Comparison of ENCODE assay signal across 1 cellular context in genomic region chr16:42069-42457, GRCh38.
TF ChIP-seq lines count a peak whose summit lies in the region.

No MANE protein-coding gene starts in this region.

TF ChIP-seq in K562, 482 proteins besides CTCF, POLR2A, EP300 and RAD21 (continues in another document):
- TF ChIP-seq KAT7 (CRISPR knock-in tag; IDR thresholded peaks at IDR 0.05; ENCODE audit: borderline replicate concordance) (0 out of 2 replicates have a peak, but pooled peaks have one; percentile 60), ELF4 (CRISPR knock-in tag; IDR thresholded peaks at IDR 0.05) (no peak), NFRKB (IDR thresholded peaks at IDR 0.05; ENCODE audit: low read depth) (no peak), PHB (CRISPR knock-in tag; IDR thresholded peaks at IDR 0.05) (no peak), FOXP1 (CRISPR knock-in tag; IDR thresholded peaks at IDR 0.05) (no peak), ZNF23 (CRISPR knock-in tag; IDR thresholded peaks at IDR 0.05) (no peak), CREB3 (tag; conservative IDR thresholded peaks at IDR 0.05; ENCODE audit: low read depth) (no peak), USF2 (CRISPR knock-in tag; IDR thresholded peaks at IDR 0.05) (no peak), TCF3 (CRISPR knock-in tag; IDR thresholded peaks at IDR 0.05) (0 out of 2 replicates have a peak, but pooled peaks have one; percentile 10), ETV1 (tag; conservative IDR thresholded peaks at IDR 0.05; ENCODE audit: low read depth) (no peak), SMARCE1 (IDR thresholded peaks at IDR 0.05) (no peak), PTTG1 (tag; IDR thresholded peaks at IDR 0.05; ENCODE audit: low read depth) (no peak), CREB5 (CRISPR knock-in tag; IDR thresholded peaks at IDR 0.05) (no peak), HBP1 (CRISPR knock-in tag; IDR thresholded peaks at IDR 0.05) (no peak), THRAP3 (IDR thresholded peaks at IDR 0.05; ENCODE audit: borderline replicate concordance) (no peak), ZNF212 (CRISPR knock-in tag; IDR thresholded peaks at IDR 0.05) (no peak), TBP (optimal IDR thresholded peaks at IDR 0.05; ENCODE audit: low read depth, low read length) (no peak), ZNF444 (CRISPR knock-in tag; IDR thresholded peaks at IDR 0.05) (no peak), TRIM28 (IDR thresholded peaks at IDR 0.05) (no peak), ZNF445 (CRISPR knock-in tag; IDR thresholded peaks at IDR 0.05; ENCODE audit: low read depth) (no peak), BCOR (IDR thresholded peaks at IDR 0.05) (no peak), ZFP36 (IDR thresholded peaks at IDR 0.05; ENCODE audit: low read depth, low read length, partially characterized antibody) (peak; percentile 21), MITF (IDR thresholded peaks at IDR 0.05) (no peak), RNF219 (CRISPR knock-in tag; IDR thresholded peaks at IDR 0.05) (no peak), PRPF4 (IDR thresholded peaks at IDR 0.05; ENCODE audit: insufficient read depth, low read depth, low read length, poor library complexity, severe bottlenecking) (no peak), SIX5 (IDR thresholded peaks at IDR 0.05; ENCODE audit: borderline replicate concordance in 1 of 2, insufficient read depth in 1 of 2, low read depth in 1 of 2, low read length in 2 of 2) (no peak), KLF16 (IDR thresholded peaks at IDR 0.05) (no peak), EWSR1 (IDR thresholded peaks at IDR 0.05; ENCODE audit: borderline replicate concordance, low read depth, partially characterized antibody) (no peak), POLR2B (IDR thresholded peaks at IDR 0.05; ENCODE audit: low read depth, partially characterized antibody) (no peak), MTA2 (IDR thresholded peaks at IDR 0.05; ENCODE audit: low read depth) (no peak), SNAPC5 (CRISPR knock-in tag; IDR thresholded peaks at IDR 0.05) (no peak), TAL1 (IDR thresholded peaks at IDR 0.05) (no peak), ARID2 (IDR thresholded peaks at IDR 0.05) (no peak), ZNF507 (tag; conservative IDR thresholded peaks at IDR 0.05) (no peak), ZBTB8A (IDR thresholded peaks at IDR 0.05; ENCODE audit: partially characterized antibody) (no peak), GMEB1 (CRISPR knock-in tag; IDR thresholded peaks at IDR 0.05) (no peak), MTF1 (CRISPR knock-in tag; IDR thresholded peaks at IDR 0.05; ENCODE audit: borderline replicate concordance) (no peak), EGR1 (conservative IDR thresholded peaks at IDR 0.05) (no peak), ZNF280A (IDR thresholded peaks at IDR 0.05; ENCODE audit: low read depth, partially characterized antibody) (no peak), PRMT5 (CRISPR knock-in tag; IDR thresholded peaks at IDR 0.05) (no peak), SRSF3 (IDR thresholded peaks at IDR 0.05; ENCODE audit: insufficient read depth, low read length) (no peak), HCFC1 (IDR thresholded peaks at IDR 0.05; ENCODE audit: low read depth, low read length) (no peak), CBX8 (IDR thresholded peaks at IDR 0.05; ENCODE audit: borderline replicate concordance, extremely low read depth, low read depth, low read length, poor library complexity, severe bottlenecking) (no peak), CBFA2T3 (IDR thresholded peaks at IDR 0.05) (peak; percentile 26; the same call in 1 of the 2 replicates), ATF7 (IDR thresholded peaks at IDR 0.05) (peak; percentile 15; the same call in 1 of the 2 replicates), ZFP91 (CRISPR knock-in tag; IDR thresholded peaks at IDR 0.05) (no peak), RBBP5 (IDR thresholded peaks at IDR 0.05; ENCODE audit: borderline replicate concordance, insufficient read depth, low read length, poor library complexity, severe bottlenecking) (no peak), THAP7 (CRISPR knock-in tag; IDR thresholded peaks at IDR 0.05) (no peak), ZNF655 (CRISPR knock-in tag; IDR thresholded peaks at IDR 0.05) (no peak), SAP30 (IDR thresholded peaks at IDR 0.05; ENCODE audit: borderline replicate concordance, insufficient read depth, low read depth, low read length, poor library complexity, severe bottlenecking) (no peak), ETS2 (tag; IDR thresholded peaks at IDR 0.05; ENCODE audit: borderline replicate concordance, poor library complexity, severe bottlenecking) (no peak), ZNF311 (CRISPR knock-in tag; IDR thresholded peaks at IDR 0.05) (no peak), TAF7 (tag; IDR thresholded peaks at IDR 0.05) (no peak), U2AF2 (optimal IDR thresholded peaks at IDR 0.05; ENCODE audit: low read depth, low read length) (no peak), SUPT5H (IDR thresholded peaks at IDR 0.05) (0 out of 2 replicates have a peak, but pooled peaks have one; percentile 1), CREB1 (IDR thresholded peaks at IDR 0.05) (no peak), CREB1 (CRISPR knock-in tag; IDR thresholded peaks at IDR 0.05) (peak; percentile 29; the same call in 1 of the 2 replicates)
